Comparison of ENCODE assay signal across 8 cellular contexts in the genomic region with DNA sequence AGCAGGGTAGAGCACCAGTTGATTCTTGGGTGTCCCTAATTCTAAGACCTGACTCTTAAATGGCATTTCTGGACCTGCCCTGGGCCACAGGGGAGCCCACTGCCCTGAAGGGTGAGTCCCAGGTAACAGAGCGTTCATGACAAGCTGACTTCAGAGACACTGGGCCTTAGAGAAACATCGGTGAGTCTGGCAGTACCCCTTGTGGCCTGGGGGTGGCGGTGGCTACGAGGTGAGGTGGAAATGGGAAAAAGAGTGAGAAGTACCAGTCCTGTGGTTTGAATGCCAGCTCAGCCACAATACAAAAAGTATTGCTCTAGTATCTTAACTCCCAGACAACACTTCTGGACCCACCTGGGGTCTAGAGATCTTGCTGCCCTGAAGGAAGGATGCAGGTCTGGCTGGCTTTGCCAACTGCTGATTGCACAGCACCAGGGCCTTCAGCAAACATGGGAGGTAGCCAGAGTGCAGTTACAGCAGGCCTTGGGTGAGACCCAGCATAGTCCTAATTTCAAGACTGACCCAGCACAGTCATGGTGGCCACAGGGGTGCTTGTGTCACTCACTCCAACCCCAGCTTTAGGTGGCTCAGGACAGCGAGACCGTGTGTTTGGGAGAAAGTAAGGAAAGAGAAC. TPM values are rescaled to one million over a fixed set of nuclear protein-coding genes. Genes with fewer than 3 reads are reported as not detected.
DNase-seq lines count a peak whose midpoint lies in the region; ATAC-seq and TF ChIP-seq lines count a peak whose summit lies in the region.

No MANE protein-coding gene starts in this region.

- no peaks in the 10 kb centered on the region for H3K27me3 Mint-ChIP-seq in naive B cell

- peak; percentile 48 for DNase-seq in GDM1 (lab: John Stamatoyannopoulos, UW)
- peak; percentile 53 for DNase-seq in choroid plexus epithelial cell (ENCODE audit: low read depth)
- DNase-seq in naive B cell: peak; percentile 72
- no peak for DNase-seq in thoracic aorta (ENCODE audit: low spot score)
- DNase-seq in SK-N-DZ (ENCODE audit: low spot score): no peak

- ATAC-seq in GM21786 (IDR thresholded peaks at IDR 0.05; ENCODE audit: unreplicated experiment): peak; percentile 76
- peak; percentile 82 to 88 for ATAC-seq in activated CD4-positive, CD25-positive, alpha-beta regulatory T cell treated with anti-CD3 and anti-CD28 coated beads, Interleukin-2, amount 50 U/mL, for 24 hours
- peak; percentile 75 to 82 for ATAC-seq in naive B cell (ENCODE audit: low read depth in 2 of 2)
- no peak for ATAC-seq in thoracic aorta (ENCODE audit: insufficient number of reproducible peaks, low FRiP score, low read depth)

- peaks cover 51 to 72% (median 58%) of the 10 kb centered on the region in 3 donors for H3K4me1 Mint-ChIP-seq in naive B cell

- H3K4me1 ChIP-seq in KMS-11 (ENCODE audit: low read depth, poor library complexity, severe bottlenecking) (peaks cover 14% of the 10 kb centered on the region), thoracic aorta (ENCODE audit: control insufficient read depth in 1 of 2, low read depth in 2 of 2) (peaks cover 8 to 21% of the 10 kb centered on the region in 2 donors)

- H2AFZ ChIP-seq in KMS-11 (ENCODE audit: low read depth): no peak overlapping the region

- H3K9me3 Mint-ChIP-seq in naive B cell: no peaks in the 10 kb centered on the region

- peaks cover 41% of the 10 kb centered on the region for H4K20me1 ChIP-seq in KMS-11 (ENCODE audit: insufficient read depth)

- H3K36me3 ChIP-seq in KMS-11 (ENCODE audit: insufficient read depth) (no peaks in the 10 kb centered on the region), thoracic aorta (no peaks in the 10 kb centered on the region)

- H3K4me3 Mint-ChIP-seq in naive B cell: peak overlapping the region in 5 of 8 donors; percentile 51 to 86 (median 76)

- H3K4me3 ChIP-seq in KMS-11 (IDR thresholded peaks at IDR 0.05; ENCODE audit: insufficient read depth, low read depth, low read length): no peak overlapping the region
- no peak overlapping the region for H3K4me3 ChIP-seq in choroid plexus epithelial cell (ENCODE audit: low read depth, low read length)
- H3K4me3 ChIP-seq in thoracic aorta: no peak overlapping the region

- H3K4me2 ChIP-seq in KMS-11: peak overlapping the region; percentile 33; the same call in 1 of the 2 replicates

- H3K79me2 ChIP-seq in KMS-11 (ENCODE audit: insufficient read depth, low read depth): peaks cover 93% of the 10 kb centered on the region

- H3K27ac Mint-ChIP-seq in naive B cell: peak overlapping the region; percentile 94 to 100 (median 98)

- peaks cover 0 to 4% of the 10 kb centered on the region in 2 donors for H3K36me3 Mint-ChIP-seq in naive B cell

- TF ChIP-seq CTCF in KMS-11 (conservative IDR thresholded peaks at IDR 0.05; ENCODE audit: low read depth, low read length) (peak; percentile 81), choroid plexus epithelial cell (conservative IDR thresholded peaks at IDR 0.05; ENCODE audit: low read depth, low read length) (peak; percentile 75), thoracic aorta (IDR thresholded peaks at IDR 0.05) (peak; percentile 28)

- no peaks in the 10 kb centered on the region for H3K9me3 ChIP-seq in thoracic aorta

- H3K9ac ChIP-seq in KMS-11: no peak overlapping the region

- H3K27ac ChIP-seq in KMS-11 (peak overlapping the region; percentile 23; the same call in 1 of the 2 replicates), thoracic aorta (no peak overlapping the region)

- H3K27me3 ChIP-seq in KMS-11 (ENCODE audit: insufficient read depth, low read depth): no peaks in the 10 kb centered on the region
- H3K27me3 ChIP-seq in thoracic aorta (replicated peaks; ENCODE audit: insufficient read depth): no peaks in the 10 kb centered on the region

RNA-seq across cellular contexts. Expression of gene USP34, which starts 44.5 kb away (rescaled TPM):
- 10 to 100 TPM; 16.1 to 26.9 (median 21.4) TPM for polyA plus RNA-seq in naive B cell (ENCODE audit: low read depth in 6 of 6)
- 100 to 1,000 TPM in 1 of 2 donors, 10 to 100 TPM in 1; 88.0 to 191 TPM for total RNA-seq in thoracic aorta
- 34.7 and 38.8 TPM in 2 replicates for polyA plus RNA-seq in SK-N-DZ (2014; cell fraction: cytosol; rRNA removed)
- 47.7 and 71.7 TPM in 2 replicates for polyA plus RNA-seq in SK-N-DZ (2014; cell fraction: nucleus; rRNA removed)

Comparison
In these comparisons a context has a peak if more than half of its experiments do, and no peak if none do; other contexts are left out.
1. DNase-seq: peak in GDM1 (single experiment), choroid plexus epithelial cell (single experiment) and naive B cell (single experiment); none in thoracic aorta (single experiment) and SK-N-DZ (single experiment).
2. CTCF ChIP-seq: peak in every context shown above with its lines; median percentile 81 in KMS-11; 75 in choroid plexus epithelial cell; 28 in thoracic aorta.